ENCODE assay signal across 8 cellular contexts in genomic region chrX:48696301-48697181, GRCh38. TPM values are rescaled to one million over a fixed set of nuclear protein-coding genes. Genes with fewer than 3 reads are reported as not detected.
DNase-seq lines count a peak whose midpoint lies in the region; ATAC-seq, FAIRE-seq and TF ChIP-seq lines count a peak whose summit lies in the region.

A gene with protein sequence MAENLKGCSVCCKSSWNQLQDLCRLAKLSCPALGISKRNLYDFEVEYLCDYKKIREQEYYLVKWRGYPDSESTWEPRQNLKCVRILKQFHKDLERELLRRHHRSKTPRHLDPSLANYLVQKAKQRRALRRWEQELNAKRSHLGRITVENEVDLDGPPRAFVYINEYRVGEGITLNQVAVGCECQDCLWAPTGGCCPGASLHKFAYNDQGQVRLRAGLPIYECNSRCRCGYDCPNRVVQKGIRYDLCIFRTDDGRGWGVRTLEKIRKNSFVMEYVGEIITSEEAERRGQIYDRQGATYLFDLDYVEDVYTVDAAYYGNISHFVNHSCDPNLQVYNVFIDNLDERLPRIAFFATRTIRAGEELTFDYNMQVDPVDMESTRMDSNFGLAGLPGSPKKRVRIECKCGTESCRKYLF (plus strand): TSS chrX:48696734. CDS start chrX:48696785, 51 bp downstream.

- H3K79me2 ChIP-seq in SU-DHL-6 (ENCODE audit: insufficient read depth, low read length) = peaks cover 30% of the 10 kb centered on the region
- H3K79me2 ChIP-seq in parathyroid adenoma = no peaks in the 10 kb centered on the region

- H3K27me3 ChIP-seq in SU-DHL-6 (ENCODE audit: low read length) = no peaks in the 10 kb centered on the region
- no peaks in the 10 kb centered on the region for H3K27me3 ChIP-seq in parathyroid adenoma (ENCODE audit: control insufficient read depth, insufficient read depth, low read length)
- no peaks in the 10 kb centered on the region for H3K27me3 ChIP-seq in tibial artery

- H3K27ac ChIP-seq in SU-DHL-6 (ENCODE audit: low read depth, low read length) (peak within 1 kb of the TSS; percentile 79), parathyroid adenoma (peak within 1 kb of the TSS; percentile 94), tibial artery (peak within 1 kb of the TSS; percentile 93 to 97)

- no peaks in the 10 kb centered on the region for H3K27me3 Mint-ChIP-seq in activated naive CD8-positive, alpha-beta T cell treated with anti-CD3 and anti-CD28 coated beads for 36 hours

- TF ChIP-seq CTCF in SU-DHL-6 (IDR thresholded peaks at IDR 0.05; ENCODE audit: insufficient read depth, low read length, poor library complexity, severe bottlenecking) (no peak), parathyroid adenoma (IDR thresholded peaks at IDR 0.05) (no peak), tibial artery (IDR thresholded peaks at IDR 0.05) (no peak)

- H3K36me3 Mint-ChIP-seq in activated naive CD8-positive, alpha-beta T cell treated with anti-CD3 and anti-CD28 coated beads for 36 hours = peaks cover 12% of the 10 kb centered on the region

- H3F3A ChIP-seq in SU-DHL-6 (ENCODE audit: insufficient read depth) = no peaks in the 10 kb centered on the region

- no peaks in the 10 kb centered on the region for H4K20me1 ChIP-seq in SU-DHL-6 (ENCODE audit: low read depth, low read length)

- FAIRE-seq in GM12892 (lab: Jason Lieb, UNC) = peak; percentile 84

- H3K4me1 ChIP-seq in parathyroid adenoma = peaks cover 6% of the 10 kb centered on the region
- H3K4me1 ChIP-seq in tibial artery = peaks cover 0 to 12% (median 3%) of the 10 kb centered on the region in 4 donors

- TF ChIP-seq POLR2A in GM12892 (IDR thresholded peaks at IDR 0.05; ENCODE audit: low read depth, low read length) = peak; percentile 66; the same call in 1 of the 2 replicates

- H2AFZ ChIP-seq in SU-DHL-6 (ENCODE audit: low read depth, low read length, severe bottlenecking) (no peak within 1 kb of the TSS), parathyroid adenoma (peak within 1 kb of the TSS; percentile 88)

- DNase-seq in GM12892 (ENCODE audit: insufficient read length) (peak; percentile 92), NCI-H1417 treated with DMSO at 0.1 percent for 48 hours (lab: John Stamatoyannopoulos, UW) (peak; percentile 39), Right ventricle myocardium inferior (ENCODE audit: missing footprints) (peak; percentile 95), tibial artery (peak; percentile 82 to 94)
- peak; percentile 92 for DNase-seq in activated naive CD8-positive, alpha-beta T cell treated with anti-CD3 and anti-CD28 coated beads for 36 hours

- H3K36me3 ChIP-seq in SU-DHL-6 (ENCODE audit: low read length) (no peaks in the 10 kb centered on the region), parathyroid adenoma (ENCODE audit: control insufficient read depth, insufficient read depth, low read length) (no peaks in the 10 kb centered on the region), tibial artery (peaks cover 0 to 25% (median 12%) of the 10 kb centered on the region in 3 donors)

- H3K9me3 ChIP-seq in SU-DHL-6 (ENCODE audit: insufficient read depth, low read length) = no peaks in the 10 kb centered on the region
- no peaks in the 10 kb centered on the region for H3K9me3 ChIP-seq in parathyroid adenoma (ENCODE audit: control insufficient read depth, low read length)
- H3K9me3 ChIP-seq in tibial artery = no peaks in the 10 kb centered on the region

- ATAC-seq in HG02798 (IDR thresholded peaks at IDR 0.05; ENCODE audit: poor library complexity, unreplicated experiment) (peak; percentile 91), Right ventricle myocardium inferior (peak; percentile 99)

- H3K4me2 ChIP-seq in SU-DHL-6 (ENCODE audit: low read depth, low read length, poor library complexity, severe bottlenecking) (peak within 1 kb of the TSS; percentile 62), parathyroid adenoma (ENCODE audit: low read length) (peak within 1 kb of the TSS; percentile 88)

- H3K4me3 ChIP-seq in SU-DHL-6 (ENCODE audit: insufficient read depth, low read length, poor library complexity, severe bottlenecking) (peak within 1 kb of the TSS; percentile 69), parathyroid adenoma (ENCODE audit: low read depth, low read length) (peak within 1 kb of the TSS; percentile 60), tibial artery (peak within 1 kb of the TSS; percentile 65 to 81)

- peak within 1 kb of the TSS; percentile 89 for H3K9ac ChIP-seq in SU-DHL-6 (ENCODE audit: low read length)
- peak within 1 kb of the TSS; percentile 80 for H3K9ac ChIP-seq in parathyroid adenoma

- H3K9me3 Mint-ChIP-seq in activated naive CD8-positive, alpha-beta T cell treated with anti-CD3 and anti-CD28 coated beads for 36 hours = no peaks in the 10 kb centered on the region

- peaks cover 12% of the 10 kb centered on the region for H3K4me1 Mint-ChIP-seq in activated naive CD8-positive, alpha-beta T cell treated with anti-CD3 and anti-CD28 coated beads for 36 hours

- no peaks in the 10 kb centered on the region for H3K9me2 ChIP-seq in SU-DHL-6 (replicated peaks; ENCODE audit: insufficient read depth, low read length)

- H3K27ac Mint-ChIP-seq in activated naive CD8-positive, alpha-beta T cell treated with anti-CD3 and anti-CD28 coated beads for 36 hours = peak within 1 kb of the TSS; percentile 94

- intact Hi-C loops in Right ventricle myocardium inferior (cut with DNase I) = loop anchor here (5.0 kb wide), 1 partner anchor 41 kb away; no protein-coding TSS in a partner anchor
- intact Hi-C loops in tibial artery (cut with DNase I; ENCODE audit: low total_unique reads) = no loop called here

- peak within 1 kb of the TSS; percentile 94 for H3K4me3 Mint-ChIP-seq in activated naive CD8-positive, alpha-beta T cell treated with anti-CD3 and anti-CD28 coated beads for 36 hours

RNA-seq across cellular contexts. Expression of the gene that starts here (rescaled TPM):
- 8.3 TPM for polyA plus RNA-seq in GM12892 (2012; ENCODE audit: missing spikeins)
- total RNA-seq in activated naive CD8-positive, alpha-beta T cell treated with anti-CD3 and anti-CD28 coated beads for 36 hours = 10 to 100 TPM; 31.9 to 32.8 TPM
- 2.2 TPM for total RNA-seq in Right ventricle myocardium inferior

Comparison
In these comparisons a context has a peak if more than half of its experiments do, and no peak if none do; other contexts are left out.
1. Peak in every context shown above with its lines: DNase-seq, ATAC-seq, H3K4me3 ChIP-seq and H3K27ac ChIP-seq.
2. RNA of the gene that starts here (total RNA-seq): 31.9 to 32.8 TPM in activated naive CD8-positive, alpha-beta T cell treated with anti-CD3 and anti-CD28 coated beads for 36 hours; 2.2 TPM in Right ventricle myocardium inferior (single experiment); every median in the first group is over 10 times any median in the second.
3. DNase-seq: peak in every context shown above with its lines; median percentile 95 in Right ventricle myocardium inferior; 92 in GM12892; 92 in activated naive CD8-positive, alpha-beta T cell treated with anti-CD3 and anti-CD28 coated beads for 36 hours; 88 in tibial artery; 39 in NCI-H1417 treated with DMSO at 0.1 percent for 48 hours.